8 cellular contexts compared by ENCODE assay signal in genomic region chr19:1262687-1263123, GRCh38. TPM values are rescaled to one million over a fixed set of nuclear protein-coding genes. Genes with fewer than 3 reads are reported as not detected.
DNase-seq lines count a peak whose midpoint lies in the region; ATAC-seq, FAIRE-seq and TF ChIP-seq lines count a peak whose summit lies in the region.

No MANE protein-coding gene starts in this region.

- no peak for ATAC-seq in right cardiac atrium

- WGBS in right cardiac atrium, result 65% methylated on average over 20 of the region's 20 CpGs

- TF ChIP-seq CTCF in GM12875 (IDR thresholded peaks at IDR 0.05; ENCODE audit: borderline replicate concordance, insufficient read depth, low read depth, low read length) (no peak), WI38 (IDR thresholded peaks at IDR 0.05; ENCODE audit: low read depth, low read length) (no peak), D721Med (IDR thresholded peaks at IDR 0.05; ENCODE audit: insufficient read depth, missing control alignments) (no peak)

- intact Hi-C loops in right cardiac atrium (cut with DNase I), result no loop called here

- H3K27me3 ChIP-seq in right cardiac atrium (ENCODE audit: control insufficient read depth, insufficient read depth), result no peaks in the 10 kb centered on the region
- H3K27me3 ChIP-seq in skeletal muscle satellite cell (ENCODE audit: control insufficient read depth, insufficient read depth, low read length), result no peaks in the 10 kb centered on the region

- DNase-seq in right cardiac atrium (no peak), AG08396 (ENCODE audit: low spot score) (no peak), NCI-H526 (lab: John Stamatoyannopoulos, UW) (no peak), D721Med (ENCODE audit: insufficient read length, low spot score) (no peak), HuH-7.5 (ENCODE audit: low spot score) (no peak)

- H3K9ac ChIP-seq in skeletal muscle satellite cell (ENCODE audit: low read depth, low read length), result peak overlapping the region; percentile 74

- peaks cover 14% of the 10 kb centered on the region for H3K36me3 ChIP-seq in skeletal muscle satellite cell (ENCODE audit: insufficient read depth, low read length)

- peaks cover 10% of the 10 kb centered on the region for H3K4me1 ChIP-seq in right cardiac atrium (ENCODE audit: control insufficient read depth, insufficient read depth, low read length)
- H3K4me1 ChIP-seq in skeletal muscle satellite cell (ENCODE audit: control insufficient read depth, insufficient read depth, low read length), result peaks cover 78% of the 10 kb centered on the region

- FAIRE-seq in D721Med (lab: Jason Lieb, UNC), result no peak

- H3K9me3 ChIP-seq in right cardiac atrium (ENCODE audit: control insufficient read depth, low read length), result no peaks in the 10 kb centered on the region
- H3K9me3 ChIP-seq in skeletal muscle satellite cell (replicated peaks; ENCODE audit: low read length), result no peaks in the 10 kb centered on the region

- peak overlapping the region; percentile 68 for H3K4me3 ChIP-seq in GM12875 (ENCODE audit: low read depth, low read length)
- peak overlapping the region; percentile 14; the same call in 1 of the 2 replicates for H3K4me3 ChIP-seq in WI38 (ENCODE audit: low read depth, low read length)
- H3K4me3 ChIP-seq in right cardiac atrium (ENCODE audit: low read length), result no peak overlapping the region
- peak overlapping the region; percentile 70 for H3K4me3 ChIP-seq in skeletal muscle satellite cell (ENCODE audit: low read length)

- H3K27ac ChIP-seq in right cardiac atrium (ENCODE audit: low read length), result peak overlapping the region; percentile 8

- peak overlapping the region; percentile 89 for H3K4me2 ChIP-seq in skeletal muscle satellite cell (ENCODE audit: low read length)

RNA-seq across cellular contexts. Expression of gene CIRBP, which starts 6.4 kb away (rescaled TPM):
- total RNA-seq in right cardiac atrium, result 100 to 1,000 TPM; 288 to 417 (median 333) TPM
- polyA plus RNA-seq in right cardiac atrium, result 370 TPM
- 165 and 205 TPM in 2 replicates for total RNA-seq in skeletal muscle satellite cell (2012; rRNA removed)

RNA-seq across cellular contexts. Expression of gene FAM174C, which starts 12.6 kb away (rescaled TPM):
- 10 to 100 TPM; 15.9 to 18.1 (median 17.0) TPM for total RNA-seq in right cardiac atrium
- polyA plus RNA-seq in right cardiac atrium, result 25.3 TPM
- 36.5 and 60.9 TPM in 2 replicates for total RNA-seq in skeletal muscle satellite cell (2012; rRNA removed)

RNA-seq across cellular contexts. Expression of gene MIDN, which starts 14.3 kb away (rescaled TPM):
- total RNA-seq in right cardiac atrium, result 100 to 1,000 TPM in 1 of 4 donors, 10 to 100 TPM in 3; 50.2 to 123 (median 62.4) TPM
- 45.6 TPM for polyA plus RNA-seq in right cardiac atrium
- total RNA-seq in skeletal muscle satellite cell (2012; rRNA removed), result 21.3 and 31.0 TPM in 2 replicates

RNA-seq across cellular contexts. Expression of gene ATP5F1D, which starts 21.2 kb away (rescaled TPM):
- 100 to 1,000 TPM; 490 to 706 (median 622) TPM for total RNA-seq in right cardiac atrium
- 660 TPM for polyA plus RNA-seq in right cardiac atrium
- total RNA-seq in skeletal muscle satellite cell (2012; rRNA removed), result 33.9 and 42.1 TPM in 2 replicates

RNA-seq across cellular contexts. Expression of gene EFNA2, which starts 23.0 kb away (rescaled TPM):
- total RNA-seq in right cardiac atrium, result not detected
- polyA plus RNA-seq in right cardiac atrium, result not detected
- 0.25 TPM in 1 of 2 replicates, not detected in the other for total RNA-seq in skeletal muscle satellite cell (2012; rRNA removed)
